1 cellular context compared by ENCODE assay signal in genomic region chr5:159878988-159879471, GRCh38.
TF ChIP-seq lines count a peak whose summit lies in the region.

No MANE protein-coding gene starts in this region.

TF ChIP-seq in GM23338, 12 proteins besides CTCF, POLR2A, EP300 and RAD21 (continued from another document):
- TF ChIP-seq ETS1 (IDR thresholded peaks at IDR 0.05) (no peak), CREB1 (CRISPR knock-in tag; IDR thresholded peaks at IDR 0.05; ENCODE audit: low read depth) (no peak; the same call in 1 of the 2 replicates)
TF ChIP-seq in GM23338: peak in this region for 0.
